ENCODE assay signal across 9 cellular contexts in the genomic region with DNA sequence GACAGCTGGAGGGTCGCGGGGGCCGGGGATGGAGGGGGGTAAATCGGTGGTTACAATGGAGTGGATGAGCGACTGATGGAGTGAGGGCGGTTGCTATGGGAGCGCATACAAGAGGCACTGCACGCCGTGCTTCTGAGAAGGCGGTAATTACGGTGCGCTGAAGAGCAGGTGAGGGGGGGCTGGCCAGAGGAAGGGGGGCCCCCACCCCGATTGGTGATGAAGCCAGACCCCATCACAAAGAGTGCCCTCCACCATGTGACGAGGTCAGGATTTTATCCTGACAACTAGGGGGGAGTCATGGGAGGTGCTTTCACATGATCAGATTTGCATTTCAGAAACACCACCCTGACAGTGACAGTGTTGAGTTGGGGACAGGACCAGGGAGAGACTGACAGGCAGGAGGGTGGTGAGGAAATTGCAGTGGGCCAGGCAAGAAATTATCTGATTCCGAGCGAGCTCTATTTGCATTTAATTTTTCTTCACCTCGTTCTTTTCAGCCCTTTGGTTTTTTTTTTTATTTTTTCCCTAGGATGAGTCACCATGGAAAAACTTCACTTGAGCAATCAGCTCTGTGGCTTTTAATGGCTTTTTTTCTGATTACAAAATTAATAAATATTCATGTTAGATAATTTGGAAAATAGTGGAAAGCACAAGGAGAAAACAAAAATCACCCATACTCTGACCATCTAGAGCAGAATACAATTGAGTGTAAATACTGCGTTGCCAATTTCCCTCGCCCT. TPM values are rescaled to one million over a fixed set of nuclear protein-coding genes. Genes with fewer than 3 reads are reported as not detected.
DNase-seq lines count a peak whose midpoint lies in the region; ATAC-seq and TF ChIP-seq lines count a peak whose summit lies in the region.
"Had no signal": no experiment of that assay in that cellular context is flagged by ENCODE, and none has a peak within 500 bp of the region (broad histone marks: within the 10 kb centered on the region; RNA-seq: fewer than 3 reads in every experiment).

No MANE protein-coding gene starts in this region.

- ATAC-seq in GM19397 (IDR thresholded peaks at IDR 0.05; ENCODE audit: unreplicated experiment) (no peak), GM18511 (IDR thresholded peaks at IDR 0.05; ENCODE audit: unreplicated experiment) (no peak)
- ATAC-seq: activated naive CD8-positive, alpha-beta T cell treated with anti-CD3 and anti-CD28 coated beads, Interleukin-2, amount 50 U/mL, for 24 hours had no signal

- H3K27me3 ChIP-seq in left ventricle myocardium inferior (ENCODE audit: low read depth), result peaks cover 8% of the 10 kb centered on the region

- peak overlapping the region; percentile 75 for H3K27ac ChIP-seq in left ventricle myocardium inferior (replicated peaks)

- DNase-seq in LHCN-M2 (ENCODE audit: low read depth), result peak; percentile 74
- DNase-seq in SW480 (ENCODE audit: low spot score), result peak; percentile 41
- DNase-seq in left ventricle myocardium inferior, result no peak
- DNase-seq in superior temporal gyrus (ENCODE audit: extremely low spot score), result peak; percentile 38
- DNase-seq in NCI-H1694 treated with DMSO at 0.1 percent for 48 hours (lab: John Stamatoyannopoulos, UW), result no peak
- DNase-seq in activated effector memory CD4-positive, alpha-beta T cell treated with Interleukin-2 at 50 U/mL for 16 hours, result no peak
- DNase-seq: activated naive CD8-positive, alpha-beta T cell treated with anti-CD3 and anti-CD28 coated beads, Interleukin-2, amount 50 U/mL, for 24 hours had no signal

- H3K4me3 ChIP-seq in left ventricle myocardium inferior, result peak overlapping the region; percentile 14

- intact Hi-C loops in left ventricle myocardium inferior (cut with micrococcal nuclease), result no loop called here

- H3K9me3 ChIP-seq in left ventricle myocardium inferior (replicated peaks), result no peaks in the 10 kb centered on the region

- peaks cover 40% of the 10 kb centered on the region for H3K4me1 ChIP-seq in left ventricle myocardium inferior

- no peaks in the 10 kb centered on the region for H3K36me3 ChIP-seq in left ventricle myocardium inferior

- TF ChIP-seq CTCF in left ventricle myocardium inferior (IDR thresholded peaks at IDR 0.05; ENCODE audit: borderline replicate concordance), result no peak

RNA-seq across cellular contexts. Expression of a gene that starts 7.9 kb away (rescaled TPM):
- 0.06 TPM in 1 of 2 replicates, not detected in the other for total RNA-seq in LHCN-M2 (2014; rRNA removed)
- polyA plus RNA-seq in LHCN-M2 (2012), result 1.4 TPM
- not detected for total RNA-seq in left ventricle myocardium inferior

RNA-seq across cellular contexts. Expression of a gene that starts 27.8 kb away (rescaled TPM):
- 0.23 TPM in 1 of 2 replicates, not detected in the other for total RNA-seq in LHCN-M2 (2014; rRNA removed)
- polyA plus RNA-seq in LHCN-M2 (2012), result 0.28 TPM
- total RNA-seq in left ventricle myocardium inferior, result not detected

RNA-seq across cellular contexts. Expression of a gene that starts 59.5 kb away (rescaled TPM):
- total RNA-seq in LHCN-M2 (2014; rRNA removed), result 90.5 and 118 TPM in 2 replicates
- polyA plus RNA-seq in LHCN-M2 (2012), result 238 TPM
- not detected for total RNA-seq in left ventricle myocardium inferior

Comparison
In these comparisons a context has a peak if more than half of its experiments do, and no peak if none do; other contexts are left out.
1. DNase-seq: peak in LHCN-M2 (single experiment), SW480 (single experiment) and superior temporal gyrus (single experiment); none in left ventricle myocardium inferior (single experiment), NCI-H1694 treated with DMSO at 0.1 percent for 48 hours (single experiment) and activated effector memory CD4-positive, alpha-beta T cell treated with Interleukin-2 at 50 U/mL for 16 hours (single experiment).
2. RNA of a gene that starts 59.5 kb away (total RNA-seq): 90.5 to 118 TPM in LHCN-M2; not detected in left ventricle myocardium inferior (single experiment); every median in the first group is over 10 times any median in the second.